ENCODE assay signal across 11 cellular contexts in genomic region chr5:113061851-113062631, GRCh38.
DNase-seq lines count a peak whose midpoint lies in the region; ATAC-seq, FAIRE-seq and TF ChIP-seq lines count a peak whose summit lies in the region.
"Had no signal": no experiment of that assay in that cellular context is flagged by ENCODE, and none has a peak within 500 bp of the region (broad histone marks: within the 10 kb centered on the region; RNA-seq: fewer than 3 reads in every experiment).

No MANE protein-coding gene starts in this region.

- no peak overlapping the region for H3K4me3 Mint-ChIP-seq in activated CD8-positive, alpha-beta T cell treated with anti-CD3 and anti-CD28 coated beads for 36 hours

- CTCF ChIA-PET in BJ (lab: Yijun Ruan, JAX), result interaction anchor here (1.1 to 1.4 kb wide), 3 partner anchors 10 to 20 kb away, joined by 3 to 4 read pairs (median 4); no protein-coding TSS in a partner anchor
- CTCF ChIA-PET in activated CD8-positive, alpha-beta T cell treated with anti-CD3 and anti-CD28 coated beads for 36 hours (lab: Charles Lee), result interaction anchor here (0.8 to 2.0 kb wide), 6 partner anchors 9 to 317 kb away, joined by 3 to 7 read pairs (median 4); no protein-coding TSS in a partner anchor

- no peak for TF ChIP-seq POLR2A in H54 (IDR thresholded peaks at IDR 0.05; ENCODE audit: low read depth, low read length)

- H3K27me3 ChIP-seq in BJ (ENCODE audit: control insufficient read depth, insufficient read depth, low read length), result no peaks in the 10 kb centered on the region; the same call in 1 of the 2 replicates

- POLR2A ChIA-PET in BJ (lab: Charles Lee), result no interaction called here
- POLR2A ChIA-PET in activated CD8-positive, alpha-beta T cell treated with anti-CD3 and anti-CD28 coated beads for 36 hours (lab: Charles Lee), result interaction anchor here (0.7 to 1.3 kb wide), 2 partner anchors 15 to 236 kb away, joined by 3 read pairs; no protein-coding TSS in a partner anchor

- peaks cover 6% of the 10 kb centered on the region; the same call in 1 of the 2 replicates for H3K36me3 ChIP-seq in BJ (ENCODE audit: control insufficient read depth, insufficient read depth, low read length)

- H3K4me1 Mint-ChIP-seq in activated CD8-positive, alpha-beta T cell treated with anti-CD3 and anti-CD28 coated beads for 36 hours (ENCODE audit: low read depth), result peaks cover 72% of the 10 kb centered on the region

- no peak for TF ChIP-seq CTCF in BJ (IDR thresholded peaks at IDR 0.05; ENCODE audit: insufficient read depth, low read depth, low read length)
- TF ChIP-seq CTCF in activated CD8-positive, alpha-beta T cell treated with anti-CD3 and anti-CD28 coated beads for 36 hours (IDR thresholded peaks at IDR 0.05), result no peak

- FAIRE-seq in H54 (lab: Jason Lieb, UNC), result no peak
- FAIRE-seq: islet of Langerhans had no signal

- no peaks in the 10 kb centered on the region for H3K9me3 Mint-ChIP-seq in activated CD8-positive, alpha-beta T cell treated with anti-CD3 and anti-CD28 coated beads for 36 hours

- H3K36me3 Mint-ChIP-seq in activated CD8-positive, alpha-beta T cell treated with anti-CD3 and anti-CD28 coated beads for 36 hours (ENCODE audit: low read depth), result no peaks in the 10 kb centered on the region

- ATAC-seq in activated CD8-positive, alpha-beta T cell treated with anti-CD3 and anti-CD28 coated beads for 36 hours, result peak; percentile 55
- no peak for ATAC-seq in GM21447 (IDR thresholded peaks at IDR 0.05; ENCODE audit: unreplicated experiment)

- peak; percentile 51 for DNase-seq in BJ (ENCODE audit: low read depth)
- peak; percentile 30 for DNase-seq in H54 (ENCODE audit: insufficient read length, low spot score)
- DNase-seq in activated CD8-positive, alpha-beta T cell treated with anti-CD3 and anti-CD28 coated beads for 36 hours, result no peak
- peak; percentile 76 for DNase-seq in hepatic stellate cell (ENCODE audit: low spot score)
- DNase-seq in superior temporal gyrus (ENCODE audit: extremely low spot score), result no peak
- DNase-seq in stimulated activated CD4-positive, alpha-beta T cell treated with anti-CD3 and anti-CD28 coated beads, Interleukin-4, amount 100 ng/mL, for 4 hours, result no peak
- no peak for DNase-seq in DMS 273 (lab: John Stamatoyannopoulos, UW; ENCODE audit: unreplicated experiment)
- DNase-seq: KBM-7 had no signal

- no peak overlapping the region for H3K4me3 ChIP-seq in BJ (ENCODE audit: low read depth, low read length)
- H3K4me3 ChIP-seq: coronary artery had no signal

- no peaks in the 10 kb centered on the region for H3K27me3 Mint-ChIP-seq in activated CD8-positive, alpha-beta T cell treated with anti-CD3 and anti-CD28 coated beads for 36 hours

- intact Hi-C loops in activated CD8-positive, alpha-beta T cell treated with anti-CD3 and anti-CD28 coated beads for 36 hours (cut with micrococcal nuclease), result no loop called here

- H3K27ac Mint-ChIP-seq in activated CD8-positive, alpha-beta T cell treated with anti-CD3 and anti-CD28 coated beads for 36 hours, result peak overlapping the region; percentile 64

Comparison
In these comparisons a context has a peak if more than half of its experiments do, and no peak if none do; other contexts are left out.
1. DNase-seq: peak in BJ (single experiment), H54 (single experiment) and hepatic stellate cell (single experiment); none in activated CD8-positive, alpha-beta T cell treated with anti-CD3 and anti-CD28 coated beads for 36 hours (single experiment), superior temporal gyrus (single experiment), stimulated activated CD4-positive, alpha-beta T cell treated with anti-CD3 and anti-CD28 coated beads, Interleukin-4, amount 100 ng/mL, for 4 hours (0 of 2) and DMS 273 (single experiment).